ENCODE assay signal across 1 cellular context in the genomic region with DNA sequence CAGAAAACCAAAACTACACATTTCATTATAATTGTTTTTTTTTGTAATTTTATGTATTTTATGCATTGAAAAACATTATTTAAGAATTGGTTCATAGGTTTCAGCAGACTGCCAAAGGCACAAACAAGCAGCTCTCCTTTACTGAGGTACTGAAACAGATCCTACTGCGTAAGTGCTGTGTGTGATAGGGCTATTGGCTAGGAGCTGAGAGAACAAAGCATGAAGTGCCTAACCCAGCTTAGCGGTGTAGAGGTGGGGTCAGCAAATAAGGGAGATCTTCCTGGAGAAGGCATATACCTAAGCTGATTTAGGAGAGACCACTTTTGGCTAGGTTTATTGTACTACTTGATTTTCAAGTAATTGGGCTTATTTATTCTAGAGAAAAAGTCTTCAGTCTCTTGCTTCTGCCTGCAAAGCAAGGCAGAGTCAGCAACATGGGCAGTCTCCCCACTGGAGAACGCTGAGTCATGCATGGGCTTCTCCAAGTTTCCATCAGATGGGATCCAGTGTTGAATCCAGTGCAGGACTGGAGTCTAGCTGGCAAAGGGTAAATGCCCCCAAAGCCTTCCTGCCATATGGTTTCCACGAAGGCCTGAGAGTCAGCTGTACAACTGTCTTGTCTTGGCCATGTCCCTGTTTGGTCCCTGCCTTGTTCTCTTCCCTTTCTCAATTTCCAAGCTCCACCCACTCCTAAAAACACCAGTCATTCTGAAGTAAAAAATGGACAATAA.
TF ChIP-seq lines count a peak whose summit lies in the region.

No MANE protein-coding gene starts in this region.

TF ChIP-seq in SK-N-SH treated with all-trans-retinoic acid at 6 μM for 48 hours, 23 proteins besides CTCF, POLR2A, EP300 and RAD21 (continued from another document):
- no peak for TF ChIP-seq TSHZ2 (CRISPR knock-in tag; IDR thresholded peaks at IDR 0.05)
- TF ChIP-seq ZNF8 (CRISPR knock-in tag; IDR thresholded peaks at IDR 0.05) = no peak
- TF ChIP-seq TOX (CRISPR knock-in tag; IDR thresholded peaks at IDR 0.05; ENCODE audit: borderline replicate concordance) = no peak
